ENCODE assay signal across 23 cellular contexts in the genomic region with DNA sequence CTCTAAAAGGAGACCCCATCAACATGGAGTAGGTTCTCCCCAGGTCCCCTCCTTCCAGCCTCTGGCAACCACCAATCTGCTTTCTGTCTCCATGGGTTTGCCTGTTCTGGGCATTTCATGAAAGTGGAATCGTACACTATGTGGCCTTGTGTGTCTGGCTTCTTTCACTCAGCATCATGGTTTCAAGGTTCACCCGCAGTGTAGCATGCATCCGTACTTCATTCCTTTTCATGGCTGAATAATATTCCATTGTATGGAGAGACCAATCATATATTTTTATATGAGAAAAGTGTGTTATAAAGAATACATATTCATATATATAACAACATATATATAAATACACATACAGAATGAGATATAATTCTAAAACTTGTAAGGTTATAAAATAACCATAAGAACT. TPM values are rescaled to one million over a fixed set of nuclear protein-coding genes. Genes with fewer than 3 reads are reported as not detected.
DNase-seq lines count a peak whose midpoint lies in the region; ATAC-seq, FAIRE-seq and TF ChIP-seq lines count a peak whose summit lies in the region.
"Had no signal": no experiment of that assay in that cellular context is flagged by ENCODE, and none has a peak within 500 bp of the region (broad histone marks: within the 10 kb centered on the region; RNA-seq: fewer than 3 reads in every experiment).

No MANE protein-coding gene starts in this region.

- TF ChIP-seq CTCF in KMS-11 (conservative IDR thresholded peaks at IDR 0.05; ENCODE audit: low read depth, low read length), result no peak
- TF ChIP-seq CTCF in astrocyte (IDR thresholded peaks at IDR 0.05; ENCODE audit: insufficient read depth, low read depth, low read length), result no peak
- no peak for TF ChIP-seq CTCF in nephron (IDR thresholded peaks at IDR 0.05; ENCODE audit: unreplicated experiment in 3 of 3)

- H3K9me3 Mint-ChIP-seq in astrocyte (ENCODE audit: unreplicated experiment), result no peaks in the 10 kb centered on the region
- H3K9me3 Mint-ChIP-seq in nephron, result no peaks in the 10 kb centered on the region
- H3K9me3 Mint-ChIP-seq: CD4-positive, alpha-beta memory T cell had no signal

- no peak for DNase-seq in astrocyte (ENCODE audit: low read depth)
- DNase-seq in stimulated activated CD4-positive, alpha-beta T cell treated with anti-CD3 and anti-CD28 coated beads, Interleukin-2, amount 100 ng/mL, for 24 hours, result no peak
- DNase-seq in activated CD8-positive, alpha-beta memory T cell treated with anti-CD3 and anti-CD28 coated beads, Interleukin-2, amount 50 U/mL, for 48 hours, result no peak
- DNase-seq: C1 segment of cervical spinal cord; CD4-positive, alpha-beta memory T cell; COR-L47; DMS53; HCEC 1CT; NCI-H1105 treated with DMSO at 0.1 percent for 48 hours; NCI-H146; NCI-H1930; NCI-H2107; NCI-H524; NCI-H774; SJCRH30 had no signal

- no peak overlapping the region for H3K4me3 Mint-ChIP-seq in astrocyte (ENCODE audit: unreplicated experiment)
- no peak overlapping the region for H3K4me3 Mint-ChIP-seq in nephron

- H3K27me3 Mint-ChIP-seq in astrocyte (ENCODE audit: low read depth, unreplicated experiment) (no peaks in the 10 kb centered on the region), nephron (ENCODE audit: low read depth) (no peaks in the 10 kb centered on the region)
- H3K27me3 Mint-ChIP-seq: CD4-positive, alpha-beta memory T cell had no signal

- H3K79me2 ChIP-seq in KMS-11 (ENCODE audit: insufficient read depth, low read depth) (peaks cover 62% of the 10 kb centered on the region), astrocyte (ENCODE audit: insufficient read depth, low read length) (peaks cover 99% of the 10 kb centered on the region)

- no peaks in the 10 kb centered on the region for H3K36me3 ChIP-seq in KMS-11 (ENCODE audit: insufficient read depth)
- H3K36me3 ChIP-seq in astrocyte (ENCODE audit: insufficient read depth, low read length), result no peaks in the 10 kb centered on the region

- H3K4me3 ChIP-seq in KMS-11 (IDR thresholded peaks at IDR 0.05; ENCODE audit: insufficient read depth, low read depth, low read length) (no peak overlapping the region), astrocyte (ENCODE audit: insufficient read depth, low read depth, low read length) (no peak overlapping the region)
- H3K4me3 ChIP-seq: SJCRH30 had no signal

- H3K36me3 Mint-ChIP-seq in astrocyte (ENCODE audit: low read depth, unreplicated experiment) (peaks cover 5% of the 10 kb centered on the region), nephron (ENCODE audit: low read depth) (no peaks in the 10 kb centered on the region)

- H3K27ac Mint-ChIP-seq in astrocyte (ENCODE audit: unreplicated experiment) (peak overlapping the region; percentile 5), nephron (peak overlapping the region in 2 of 3 experiments; percentile 37 to 62)

- H3K27ac ChIP-seq in KMS-11 (no peak overlapping the region), astrocyte (ENCODE audit: low read depth, low read length) (no peak overlapping the region)
- H3K27ac ChIP-seq: SJCRH30 had no signal

- no peaks in the 10 kb centered on the region for H3K27me3 ChIP-seq in KMS-11 (ENCODE audit: insufficient read depth, low read depth)
- H3K27me3 ChIP-seq in astrocyte (ENCODE audit: insufficient read depth, low read length), result no peaks in the 10 kb centered on the region
- H3K27me3 ChIP-seq: SJCRH30 had no signal

- ATAC-seq in HG02981 (IDR thresholded peaks at IDR 0.05; ENCODE audit: unreplicated experiment) (no peak), GM18520 (IDR thresholded peaks at IDR 0.05; ENCODE audit: unreplicated experiment) (no peak)
- ATAC-seq: SK-N-SH treated with all-trans-retinoic acid at 6 μM for 48 hours had no signal

- no peak for FAIRE-seq in astrocyte (lab: Jason Lieb, UNC)
- FAIRE-seq: A204.1, G401.6, H1 had no signal

- H3K9ac ChIP-seq in KMS-11, result no peak overlapping the region
- no peak overlapping the region for H3K9ac ChIP-seq in astrocyte (ENCODE audit: low read length)

- peaks cover 3% of the 10 kb centered on the region; the same call in 1 of the 2 replicates for H4K20me1 ChIP-seq in KMS-11 (ENCODE audit: insufficient read depth)
- peaks cover 95% of the 10 kb centered on the region for H4K20me1 ChIP-seq in astrocyte (ENCODE audit: insufficient read depth, low read length)

- H3K4me1 Mint-ChIP-seq in astrocyte (ENCODE audit: low read depth, unreplicated experiment) (peaks cover 69% of the 10 kb centered on the region), nephron (peaks cover 80% of the 10 kb centered on the region)

- H3K4me1 ChIP-seq in KMS-11 (ENCODE audit: low read depth, poor library complexity, severe bottlenecking) (peaks cover 55% of the 10 kb centered on the region), astrocyte (ENCODE audit: insufficient read depth, low read length) (peaks cover 67% of the 10 kb centered on the region)

- no peak overlapping the region for H2AFZ ChIP-seq in KMS-11 (ENCODE audit: low read depth)
- no peak overlapping the region for H2AFZ ChIP-seq in astrocyte (ENCODE audit: low read depth, low read length)

- H3K4me2 ChIP-seq in KMS-11 (0 out of 2 replicates have a peak overlapping the region, but pooled peaks have one; percentile 67), astrocyte (ENCODE audit: low read length) (no peak overlapping the region)

- H3K9me3 ChIP-seq in astrocyte (ENCODE audit: insufficient read depth, low read depth, low read length), result no peaks in the 10 kb centered on the region
- H3K9me3 ChIP-seq: SJCRH30 had no signal

RNA-seq across cellular contexts. Expression of gene NCOR2, which starts 19.8 kb away (rescaled TPM):
- 425 and 489 TPM in 2 replicates for total RNA-seq in astrocyte
